ENCODE assay signal across 1 cellular context in the genomic region with DNA sequence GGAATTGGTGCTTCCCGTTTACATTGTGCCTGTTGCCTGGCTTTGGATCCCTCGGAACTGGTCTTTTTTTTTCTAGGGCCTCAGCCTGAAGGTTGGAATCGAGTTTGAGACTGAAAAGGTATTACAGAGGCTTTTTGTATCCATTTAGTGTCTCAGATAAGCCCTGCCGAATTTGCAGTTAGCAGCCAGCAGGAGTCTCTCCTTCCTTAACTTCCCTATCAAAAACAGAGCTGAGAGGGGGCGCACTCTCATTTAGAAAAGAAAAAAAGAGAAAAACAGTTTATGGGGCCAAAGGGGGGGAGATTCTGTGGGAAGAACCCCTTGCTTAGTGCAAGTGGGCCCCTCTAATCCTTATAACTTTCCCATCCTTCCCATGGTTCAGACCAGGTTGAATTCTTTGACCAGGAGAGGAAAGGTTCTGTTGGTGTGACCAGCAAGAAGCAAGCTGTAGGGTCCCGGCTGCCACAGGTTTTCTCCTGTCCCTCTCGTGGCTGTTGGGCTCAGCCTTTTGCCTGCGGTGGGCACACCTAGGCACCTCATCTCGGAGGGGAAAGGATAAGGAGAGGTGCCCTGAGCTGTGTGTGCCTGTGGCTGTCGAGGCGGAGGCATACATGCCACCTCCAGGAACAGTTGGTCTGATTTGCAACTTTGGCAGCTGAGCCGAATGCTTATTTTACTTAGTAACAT.
TF ChIP-seq lines count a peak whose summit lies in the region.

No MANE protein-coding gene starts in this region.

TF ChIP-seq in HepG2, 621 proteins besides CTCF, POLR2A, EP300 and RAD21 (continued from another document):
- TF ChIP-seq ZNF232 (CRISPR knock-in tag; IDR thresholded peaks at IDR 0.05; ENCODE audit: borderline replicate concordance) (no peak), SCMH1 (CRISPR knock-in tag; IDR thresholded peaks at IDR 0.05; ENCODE audit: borderline replicate concordance) (no peak), SOX5 (CRISPR knock-in tag; IDR thresholded peaks at IDR 0.05; ENCODE audit: borderline replicate concordance) (no peak), ZNF790 (CRISPR knock-in tag; IDR thresholded peaks at IDR 0.05; ENCODE audit: borderline replicate concordance) (no peak), PLRG1 (conservative IDR thresholded peaks at IDR 0.05) (no peak)
